9 cellular contexts compared by ENCODE assay signal in the genomic region with DNA sequence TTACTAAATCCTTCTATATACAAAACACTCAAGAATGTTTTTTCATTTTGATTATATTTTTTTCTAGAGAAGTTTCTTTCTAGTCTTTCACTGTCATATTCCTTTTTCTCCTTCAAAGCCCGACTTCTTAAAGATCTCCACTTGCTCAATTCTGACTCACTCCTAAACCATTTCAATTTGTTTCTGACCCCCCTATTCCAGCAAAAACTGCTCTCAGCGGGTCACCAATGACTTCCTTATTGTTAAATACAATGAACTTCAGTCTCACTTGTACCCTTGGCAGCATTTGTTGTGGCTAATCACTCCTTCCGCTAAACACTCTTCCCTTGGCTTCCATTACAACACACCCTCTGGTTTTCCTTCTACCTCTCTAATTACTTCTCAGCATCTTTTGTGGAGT.
DNase-seq lines count a peak whose midpoint lies in the region; ATAC-seq and TF ChIP-seq lines count a peak whose summit lies in the region.
"Had no signal": no experiment of that assay in that cellular context is flagged by ENCODE, and none has a peak within 500 bp of the region (broad histone marks: within the 10 kb centered on the region; RNA-seq: fewer than 3 reads in every experiment).

No MANE protein-coding gene starts in this region.

- DNase-seq in PC-3 (peak; percentile 56), fibroblast of peridontal ligament (ENCODE audit: extremely low read depth) (peak; percentile 76), skeletal muscle cell (ENCODE audit: low read depth) (peak; percentile 62)
- DNase-seq in naive thymus-derived CD8-positive, alpha-beta T cell: no peak
- DNase-seq in effector CD4-positive, alpha-beta T cell: no peak
- DNase-seq: activated naive CD4-positive, alpha-beta T cell treated with anti-CD3 and anti-CD28 coated beads, Interleukin-2, amount 10 ng/mL, durations not matched to agents 7 days and 5 days had no signal

- no peak overlapping the region for H3K27ac ChIP-seq in HEK293 (ENCODE audit: extremely low read depth, low read depth, low read length)
- no peak overlapping the region for H3K27ac ChIP-seq in PC-3 (ENCODE audit: low read length)

- CTCF ChIA-PET in HEK293 (lab: Yijun Ruan, JAX): interaction anchor here (1.0 to 2.4 kb wide), 4 partner anchors 8 to 694 kb away, joined by 3 to 8 read pairs (median 4); no protein-coding TSS in a partner anchor
- CTCF ChIA-PET in PC-3 (lab: Charles Lee): no interaction called here

- peak overlapping the region; percentile 59; the same call in 1 of the 2 replicates for H2AFZ ChIP-seq in PC-3 (ENCODE audit: low read length)

- no peaks in the 10 kb centered on the region for H3K4me1 Mint-ChIP-seq in naive thymus-derived CD8-positive, alpha-beta T cell
- H3K4me1 Mint-ChIP-seq: activated naive CD4-positive, alpha-beta T cell treated with anti-CD3 and anti-CD28 coated beads, Interleukin-2, amount 10 ng/mL, durations not matched to agents 7 days and 5 days had no signal

- no peaks in the 10 kb centered on the region for H3K9me3 Mint-ChIP-seq in naive thymus-derived CD8-positive, alpha-beta T cell
- H3K9me3 Mint-ChIP-seq: activated naive CD4-positive, alpha-beta T cell treated with anti-CD3 and anti-CD28 coated beads, Interleukin-2, amount 10 ng/mL, durations not matched to agents 7 days and 5 days had no signal

- H3K9me2 ChIP-seq in PC-3 (replicated peaks; ENCODE audit: low read length): no peaks in the 10 kb centered on the region

- H3K36me3 ChIP-seq in HEK293 (ENCODE audit: control insufficient read depth in 2 of 2, insufficient read depth in 1 of 2, low read length in 2 of 2) (no peaks in the 10 kb centered on the region), PC-3 (ENCODE audit: low read depth, low read length) (no peaks in the 10 kb centered on the region)

- no peak overlapping the region for H3K4me3 ChIP-seq in HEK293 (ENCODE audit: low read depth, low read length)
- H3K4me3 ChIP-seq in PC-3 (ENCODE audit: low read length): no peak overlapping the region; the same call in 1 of the 2 replicates
- H3K4me3 ChIP-seq in skeletal muscle cell (ENCODE audit: low read depth, low read length): no peak overlapping the region

- H3K9me3 ChIP-seq in HEK293 (ENCODE audit: control insufficient read depth, insufficient read depth, low read depth, low read length): no peaks in the 10 kb centered on the region
- H3K9me3 ChIP-seq in PC-3 (ENCODE audit: low read length): no peaks in the 10 kb centered on the region

- no peaks in the 10 kb centered on the region for H3K79me2 ChIP-seq in PC-3 (ENCODE audit: low read length)

- H3K36me3 Mint-ChIP-seq in naive thymus-derived CD8-positive, alpha-beta T cell: no peaks in the 10 kb centered on the region
- H3K36me3 Mint-ChIP-seq: activated naive CD4-positive, alpha-beta T cell treated with anti-CD3 and anti-CD28 coated beads, Interleukin-2, amount 10 ng/mL, durations not matched to agents 7 days and 5 days had no signal

- H4K20me1 ChIP-seq in PC-3 (ENCODE audit: low read length): no peaks in the 10 kb centered on the region

- intact Hi-C loops in PC-3 (cut with micrococcal nuclease): no loop called here

- TF ChIP-seq CTCF in HEK293 (tag by site-specific recombination; IDR thresholded peaks at IDR 0.05) (no peak), PC-3 (conservative IDR thresholded peaks at IDR 0.05; ENCODE audit: low read depth, low read length) (no peak)

- no peak overlapping the region for H3K9ac ChIP-seq in PC-3 (ENCODE audit: low read length)

- no peak overlapping the region for H3K27ac Mint-ChIP-seq in naive thymus-derived CD8-positive, alpha-beta T cell
- H3K27ac Mint-ChIP-seq: activated naive CD4-positive, alpha-beta T cell treated with anti-CD3 and anti-CD28 coated beads, Interleukin-2, amount 10 ng/mL, durations not matched to agents 7 days and 5 days had no signal

- H3K27me3 Mint-ChIP-seq in naive thymus-derived CD8-positive, alpha-beta T cell: peaks cover under 1 to 3% (median 2%) of the 10 kb centered on the region in 5 donors

- no TSS peak for BruUV-seq in PC-3 (replicated peaks; lab: Mats Ljungman, UMichigan)

- no peaks in the 10 kb centered on the region for H3K27me3 ChIP-seq in PC-3 (ENCODE audit: low read length)

- peak overlapping the region; percentile 46 for H3K4me2 ChIP-seq in PC-3 (ENCODE audit: low read length)

- ATAC-seq in PC-3 (peak; percentile 23; the same call in 1 of the 2 replicates), GM19324 (IDR thresholded peaks at IDR 0.05; ENCODE audit: low FRiP score, unreplicated experiment) (no peak), GM18868 (IDR thresholded peaks at IDR 0.05; ENCODE audit: unreplicated experiment) (no peak)
- no peak for ATAC-seq in naive thymus-derived CD8-positive, alpha-beta T cell

- POLR2A ChIA-PET in HEK293 (lab: Yijun Ruan, JAX) (no interaction called here), PC-3 (lab: Charles Lee; ENCODE audit: unreplicated experiment) (no interaction called here)
- POLR2A ChIA-PET in naive thymus-derived CD8-positive, alpha-beta T cell (lab: Charles Lee): no interaction called here

- H3F3A ChIP-seq in PC-3 (ENCODE audit: low read length, unreplicated experiment): no peaks in the 10 kb centered on the region

- no peaks in the 10 kb centered on the region; the same call in 1 of the 2 replicates for H3K4me1 ChIP-seq in HEK293 (ENCODE audit: control insufficient read depth, insufficient read depth, low read length)
- H3K4me1 ChIP-seq in PC-3 (ENCODE audit: insufficient read depth, low read length): peaks cover 31% of the 10 kb centered on the region

- H3K4me3 Mint-ChIP-seq in naive thymus-derived CD8-positive, alpha-beta T cell: no peak overlapping the region
- H3K4me3 Mint-ChIP-seq: activated naive CD4-positive, alpha-beta T cell treated with anti-CD3 and anti-CD28 coated beads, Interleukin-2, amount 10 ng/mL, durations not matched to agents 7 days and 5 days had no signal

TF ChIP-seq in HEK293, 187 proteins besides CTCF, POLR2A, EP300 and RAD21:
- TF ChIP-seq MEIS1 (CRISPR knock-in tag; IDR thresholded peaks at IDR 0.05; ENCODE audit: borderline replicate concordance) (no peak), ZNF610 (tag by site-specific recombination; IDR thresholded peaks at IDR 0.05; ENCODE audit: borderline replicate concordance) (no peak), ZNF660 (tag by site-specific recombination; IDR thresholded peaks at IDR 0.05) (0 out of 2 replicates have a peak, but pooled peaks have one; percentile 24), ZNF174 (tag by site-specific recombination; IDR thresholded peaks at IDR 0.05) (no peak), PRDM1 (tag by site-specific recombination; IDR thresholded peaks at IDR 0.05) (peak; percentile 69), OSR2 (tag by site-specific recombination; IDR thresholded peaks at IDR 0.05) (peak; percentile 54), ZNF776 (tag by site-specific recombination; IDR thresholded peaks at IDR 0.05; ENCODE audit: borderline replicate concordance) (no peak)

Comparison
In these comparisons a context has a peak if more than half of its experiments do, and no peak if none do; other contexts are left out.
1. DNase-seq: peak in PC-3 (single experiment), fibroblast of peridontal ligament (single experiment) and skeletal muscle cell (single experiment); none in naive thymus-derived CD8-positive, alpha-beta T cell (0 of 10) and effector CD4-positive, alpha-beta T cell (single experiment).